1 cellular context compared by ENCODE assay signal in genomic region chr16:17084134-17084533, GRCh38.
TF ChIP-seq lines count a peak whose summit lies in the region.

No MANE protein-coding gene starts in this region.

TF ChIP-seq in HepG2, 621 proteins besides CTCF, POLR2A, EP300 and RAD21 (continued from another document):
- TF ChIP-seq REST (IDR thresholded peaks at IDR 0.05; ENCODE audit: borderline replicate concordance in 1 of 2, low read depth in 1 of 2, low read length in 2 of 2) (peak; percentile 21 to 89), MIER2 (CRISPR knock-in tag; IDR thresholded peaks at IDR 0.05) (peak; percentile 77), ZFP36L1 (CRISPR knock-in tag; IDR thresholded peaks at IDR 0.05) (no peak), ZNF451 (CRISPR knock-in tag; IDR thresholded peaks at IDR 0.05) (no peak), ZNF720 (CRISPR knock-in tag; IDR thresholded peaks at IDR 0.05) (no peak), NAIF1 (CRISPR knock-in tag; IDR thresholded peaks at IDR 0.05; ENCODE audit: borderline replicate concordance) (no peak), LBX2 (CRISPR knock-in tag; IDR thresholded peaks at IDR 0.05; ENCODE audit: borderline replicate concordance) (no peak), CENPT (CRISPR knock-in tag; IDR thresholded peaks at IDR 0.05; ENCODE audit: low read depth) (no peak), TMF1 (CRISPR knock-in tag; IDR thresholded peaks at IDR 0.05; ENCODE audit: low read depth) (no peak)
